In genomic region chr2:190679813-190680591, GRCh38 we compare ENCODE assay signal across 8 cellular contexts. TPM values are rescaled to one million over a fixed set of nuclear protein-coding genes. Genes with fewer than 3 reads are reported as not detected.
DNase-seq lines count a peak whose midpoint lies in the region; ATAC-seq, FAIRE-seq and TF ChIP-seq lines count a peak whose summit lies in the region.

No MANE protein-coding gene starts in this region.

- H3K27me3 ChIP-seq in SK-N-SH (ENCODE audit: insufficient read depth) = no peaks in the 10 kb centered on the region

- POLR2A ChIA-PET in SK-N-SH (lab: Yijun Ruan, JAX) = no interaction called here

- peak; percentile 54 for ATAC-seq in GM19397 (IDR thresholded peaks at IDR 0.05; ENCODE audit: unreplicated experiment)
- peak; percentile 59 for ATAC-seq in HG03439 (IDR thresholded peaks at IDR 0.05; ENCODE audit: unreplicated experiment)

- CTCF ChIA-PET in SK-N-SH (lab: Yijun Ruan, JAX) = interaction anchor here (0.6 to 1.7 kb wide), 13 partner anchors 9 to 167 kb away, joined by 3 to 6 read pairs (median 4); no protein-coding TSS in a partner anchor

- H3K9me3 ChIP-seq in SK-N-SH = no peaks in the 10 kb centered on the region

- peak; percentile 58 for TF ChIP-seq RAD21 in SK-N-SH (IDR thresholded peaks at IDR 0.05; ENCODE audit: low read length)

- H3F3A ChIP-seq in SK-N-SH (replicated peaks; ENCODE audit: insufficient read depth) = no peaks in the 10 kb centered on the region

- no peak overlapping the region for H3K9ac ChIP-seq in SK-N-SH

- no peak overlapping the region for H2AFZ ChIP-seq in SK-N-SH (ENCODE audit: low read depth)

- H3K79me2 ChIP-seq in SK-N-SH (ENCODE audit: insufficient read depth) = no peaks in the 10 kb centered on the region

- H3K4me1 ChIP-seq in SK-N-SH (ENCODE audit: control insufficient read depth in 1 of 2, insufficient read depth in 2 of 2, low read depth in 1 of 2, low read length in 1 of 2) = peaks cover 0 to 19% of the 10 kb centered on the region in 2 experiments; a peak in 2 of 4 replicates

- H3K9me2 ChIP-seq in SK-N-SH = no peaks in the 10 kb centered on the region

- no peak for FAIRE-seq in D721Med (lab: Jason Lieb, UNC)

- H3K4me2 ChIP-seq in SK-N-SH = no peak overlapping the region

- peaks cover 14 to 36% of the 10 kb centered on the region in 2 experiments for H3K36me3 ChIP-seq in SK-N-SH (replicated peaks in 1 of 2; ENCODE audit: control insufficient read depth in 1 of 2, insufficient read depth in 2 of 2, low read length in 1 of 2)

- TF ChIP-seq CTCF in D721Med (IDR thresholded peaks at IDR 0.05; ENCODE audit: insufficient read depth, missing control alignments) = peak; percentile 43
- TF ChIP-seq CTCF in SK-N-SH (IDR thresholded peaks at IDR 0.05) = peak; percentile 55
- TF ChIP-seq CTCF in astrocyte of the cerebellum (IDR thresholded peaks at IDR 0.05; ENCODE audit: low read depth, low read length, missing control alignments) = peak; percentile 27

- in situ Hi-C loops in astrocyte of the cerebellum (cut with HindIII; ENCODE audit: low sequenced_read_pairs) = no loop called here

- TF ChIP-seq EP300 in SK-N-SH (IDR thresholded peaks at IDR 0.05; ENCODE audit: borderline replicate concordance in 1 of 2, low read depth in 1 of 2, low read length in 1 of 2) = no peak

- no peak overlapping the region for H3K27ac ChIP-seq in SK-N-SH (ENCODE audit: low read depth in 2 of 2, low read length in 1 of 2)

- H4K20me1 ChIP-seq in SK-N-SH (ENCODE audit: insufficient read depth) = no peaks in the 10 kb centered on the region

- H3K4me3 ChIP-seq in SK-N-SH (ENCODE audit: low read depth in 2 of 2, low read length in 1 of 2) = no peak overlapping the region
- no peak overlapping the region for H3K4me3 ChIP-seq in astrocyte of the cerebellum (ENCODE audit: low read depth, low read length)

- DNase-seq in D721Med (ENCODE audit: insufficient read length, low spot score) = no peak
- peak; percentile 42 for DNase-seq in SK-N-SH
- DNase-seq in astrocyte of the cerebellum (ENCODE audit: low read depth) = no peak
- DNase-seq in islet precursor cell = peak; percentile 97
- peak in 2 of 3 donors; percentile 18 to 51 for DNase-seq in stimulated activated CD4-positive, alpha-beta T cell treated with anti-CD3 and anti-CD28 coated beads, TNF-alpha, amount 100 ng/mL, for 48 hours (ENCODE audit: low read depth in 3 of 3)
- DNase-seq in mesenteric fat pad (ENCODE audit: low spot score) = no peak

- WGBS in SK-N-SH (ENCODE audit: low lambda C conversion rate) = 89% methylated on average over 12 of the region's 12 CpGs

TF ChIP-seq in SK-N-SH, 30 proteins besides CTCF, POLR2A, EP300 and RAD21:
- TF ChIP-seq FOSL2 (IDR thresholded peaks at IDR 0.05; ENCODE audit: borderline replicate concordance, low read depth) (no peak), SMC3 (IDR thresholded peaks at IDR 0.05; ENCODE audit: low read depth, low read length) (peak; percentile 35; the same call in 1 of the 2 replicates)

RNA-seq across cellular contexts. Expression of gene NAB1, which starts 31.1 kb away (rescaled TPM):
- 9.7 and 13.4 TPM in 2 replicates for polyA plus RNA-seq in SK-N-SH (2012; rRNA removed)
- 10.7 and 10.8 TPM in 2 replicates for polyA plus RNA-seq in SK-N-SH (2012; cell fraction: cytosol; rRNA removed)
- polyA plus RNA-seq in SK-N-SH (2012; cell fraction: nucleus; rRNA removed) = 20.6 and 30.1 TPM in 2 replicates
- 44.6 TPM for total RNA-seq in mesenteric fat pad

Comparison
In these comparisons a context has a peak if more than half of its experiments do, and no peak if none do; other contexts are left out.
1. DNase-seq: peak in SK-N-SH (single experiment), islet precursor cell (single experiment) and stimulated activated CD4-positive, alpha-beta T cell treated with anti-CD3 and anti-CD28 coated beads, TNF-alpha, amount 100 ng/mL, for 48 hours (2 of 3); none in D721Med (single experiment), astrocyte of the cerebellum (single experiment) and mesenteric fat pad (single experiment).
2. Peak in every context shown above with its lines, with median percentiles within 50 percentile points of each other: CTCF ChIP-seq.